9 cellular contexts compared by ENCODE assay signal in the genomic region with DNA sequence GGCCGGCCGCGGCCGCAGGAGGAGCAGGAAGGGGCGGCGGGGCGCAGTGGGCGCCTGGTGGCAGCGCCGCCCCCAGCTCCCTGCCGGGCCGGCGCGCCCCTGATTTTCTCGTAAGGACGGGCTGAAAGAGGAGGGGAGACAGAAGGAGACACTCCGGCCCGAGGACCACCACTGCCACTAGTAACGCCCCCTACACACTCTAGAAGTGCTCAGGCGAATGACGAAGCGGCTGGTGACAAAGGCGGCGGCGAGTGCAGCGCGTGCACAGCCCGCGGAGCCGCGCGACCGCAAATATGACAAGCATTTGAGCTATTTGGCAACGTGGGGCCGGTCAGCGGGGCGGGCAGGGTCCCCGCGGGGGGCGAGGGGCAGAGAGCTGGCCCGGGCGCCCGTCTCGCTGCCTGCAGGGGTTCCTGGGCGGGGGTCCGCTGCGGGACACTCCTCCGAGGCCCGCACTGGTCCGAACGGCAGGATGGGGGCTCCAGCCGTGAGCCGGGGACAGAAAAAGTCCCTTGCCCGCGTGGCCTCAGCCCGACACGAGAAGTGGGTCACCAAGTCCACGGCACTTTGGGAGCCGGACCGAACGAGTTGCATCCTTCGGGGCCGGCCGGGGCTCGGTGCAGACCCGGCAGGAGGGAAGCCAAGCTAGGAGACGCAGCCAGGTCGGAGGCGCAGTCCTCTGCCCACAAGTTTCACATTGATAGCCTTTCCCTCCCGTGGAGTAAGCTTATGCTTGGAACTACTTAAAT. TPM values are rescaled to one million over a fixed set of nuclear protein-coding genes. Genes with fewer than 3 reads are reported as not detected.
A peak's percentile ranks its signal among the peaks of the same experiment; 100 is the strongest.
DNase-seq lines count a peak whose midpoint lies in the region; ATAC-seq, FAIRE-seq and TF ChIP-seq lines count a peak whose summit lies in the region.
"Had no signal": no experiment of that assay in that cellular context is flagged by ENCODE, and none has a peak within 500 bp of the region (broad histone marks: within the 10 kb centered on the region; RNA-seq: fewer than 3 reads in every experiment).

No MANE protein-coding gene starts in this region.

- CTCF ChIA-PET in BJ (lab: Yijun Ruan, JAX): interaction anchor here (0.6 to 3.2 kb wide), 28 partner anchors 8 to 976 kb away, joined by 3 to 16 read pairs (median 4); no protein-coding TSS in a partner anchor
- CTCF ChIA-PET in H1 (lab: Charles Lee; ENCODE audit: partially characterized antibody): interaction anchor here (0.6 to 8.7 kb wide), 24 partner anchors 10 to 290 kb away, joined by 3 to 38 read pairs (median 3); no protein-coding TSS in a partner anchor

- DNase-seq in BJ (ENCODE audit: low read depth) (peak; percentile 26), NOMO-1 (lab: John Stamatoyannopoulos, UW; ENCODE audit: unreplicated experiment in 2 of 2) (peak; percentile 86 to 88), H1 (ENCODE audit: low read depth in 1 of 2, low spot score in 2 of 2) (peak; percentile 44 to 83), substantia nigra (lab: John Stamatoyannopoulos, UW) (peak in 36 of 49 donors; percentile 20 to 94 (median 63))
- DNase-seq in activated CD8-positive, alpha-beta memory T cell treated with anti-CD3 and anti-CD28 coated beads for 4 hours (ENCODE audit: low read depth in 2 of 2): peak; percentile 42 to 61

- peak overlapping the region; percentile 81 for H3K4me3 ChIP-seq in BJ (ENCODE audit: low read depth, low read length)
- peak overlapping the region; percentile 79 to 94 (median 85) for H3K4me3 ChIP-seq in H1 (ENCODE audit: extremely low read depth in 1 of 4, insufficient read depth in 2 of 4, low read depth in 3 of 4, low read length in 4 of 4)
- H3K4me3 ChIP-seq in mucosa of rectum (ENCODE audit: low read length in 2 of 2): peak overlapping the region; percentile 80 to 83

- peak overlapping the region; percentile 94; the same call in 1 of the 2 replicates for H4K8ac ChIP-seq in H1 (ENCODE audit: extremely low read depth, insufficient read depth, low read length)

- H2BK5ac ChIP-seq in H1 (ENCODE audit: low read depth, low read length): no peak overlapping the region; the same call in 1 of the 2 replicates

- peak overlapping the region; percentile 60 to 95 for H3K4me2 ChIP-seq in H1 (ENCODE audit: insufficient read depth in 1 of 2, low read depth in 2 of 2, low read length in 2 of 2)

- H3K27me3 ChIP-seq in BJ (ENCODE audit: control insufficient read depth, insufficient read depth, low read length) (no peaks in the 10 kb centered on the region), H1 (replicated peaks in 1 of 4; ENCODE audit: control insufficient read depth in 3 of 4, extremely low read depth in 1 of 4, insufficient read depth in 3 of 4, low read length in 3 of 4) (peaks cover 2 to 21% (median 12%) of the 10 kb centered on the region in 4 experiments; a peak in 6 of 7 replicates), mucosa of rectum (ENCODE audit: control insufficient read depth in 2 of 2, insufficient read depth in 2 of 2, low read length in 2 of 2) (no peaks in the 10 kb centered on the region)

- H3K79me2 ChIP-seq in H1 (ENCODE audit: control insufficient read depth in 1 of 2, insufficient read depth in 2 of 2, low read length in 2 of 2): peaks cover 0 to 21% of the 10 kb centered on the region in 2 experiments; a peak in 2 of 4 replicates

- ATAC-seq in GM19324 (IDR thresholded peaks at IDR 0.05; ENCODE audit: low FRiP score, unreplicated experiment): peak; percentile 45
- ATAC-seq in HG03439 (IDR thresholded peaks at IDR 0.05; ENCODE audit: unreplicated experiment): peak; percentile 39

- H2BK120ac ChIP-seq in H1 (replicated peaks; ENCODE audit: low read depth, low read length): no peak overlapping the region

- H3K4ac ChIP-seq in H1 (replicated peaks; ENCODE audit: insufficient read length, low read depth, low read length): no peak overlapping the region

- FAIRE-seq in H1 (lab: Jason Lieb, UNC): no peak
- FAIRE-seq: colon had no signal

- peaks cover 3 to 14% (median 10%) of the 10 kb centered on the region in 4 experiments for H3K4me1 ChIP-seq in H1 (replicated peaks in 1 of 4; ENCODE audit: control insufficient read depth in 3 of 4, insufficient read depth in 4 of 4, low read length in 3 of 4)
- H3K4me1 ChIP-seq in mucosa of rectum (ENCODE audit: control insufficient read depth in 2 of 2, insufficient read depth in 2 of 2, low read length in 2 of 2): peaks cover 25 to 38% of the 10 kb centered on the region in 2 donors

- no peak for TF ChIP-seq EP300 in H1 (IDR thresholded peaks at IDR 0.05; ENCODE audit: borderline replicate concordance in 1 of 2, low read depth in 2 of 2, low read length in 2 of 2)

- H3K9me3 ChIP-seq in H1 (ENCODE audit: insufficient read depth in 2 of 2, low read depth in 1 of 2, low read length in 1 of 2) (no peaks in the 10 kb centered on the region), mucosa of rectum (ENCODE audit: control insufficient read depth in 2 of 2, low read length in 2 of 2) (no peaks in the 10 kb centered on the region)

- H4K20me1 ChIP-seq in H1 (replicated peaks in 1 of 2; ENCODE audit: control insufficient read depth in 1 of 2, insufficient read depth in 2 of 2, low read length in 2 of 2): peaks cover 11% of the 10 kb centered on the region in 2 experiments

- no peak overlapping the region for H3K14ac ChIP-seq in H1 (ENCODE audit: insufficient read length)

- WGBS in H1 (ENCODE audit: extremely low coverage in 1 of 2, insufficient coverage in 1 of 2, insufficient read length in 1 of 2, insufficient replicate concordance in 2 of 2, low coverage in 1 of 2, low lambda C conversion rate in 2 of 2, missing lambda C conversion rate in 1 of 2), 2 experiments: 1% methylated on average over 48 of the region's 70 CpGs; no CpG with 5 or more reads in 1 of the 2 experiments

- H2AK5ac ChIP-seq in H1 (ENCODE audit: low read depth, low read length): no peak overlapping the region

- no peak overlapping the region for H2BK12ac ChIP-seq in H1 (ENCODE audit: low read depth, low read length)

- no peak overlapping the region for H2BK15ac ChIP-seq in H1 (ENCODE audit: low read length)

- peak; percentile 62 to 66; a peak in 2 of 3 replicates for TF ChIP-seq POLR2A in H1 (IDR thresholded peaks at IDR 0.05; ENCODE audit: control extremely low read depth in 1 of 2, low read depth in 2 of 2, low read length in 2 of 2)

- peaks cover 11% of the 10 kb centered on the region for H3K23me2 ChIP-seq in H1 (ENCODE audit: low read depth, low read length)

- H3K36me3 ChIP-seq in BJ (ENCODE audit: control insufficient read depth, insufficient read depth, low read length) (no peaks in the 10 kb centered on the region), H1 (ENCODE audit: control insufficient read depth in 2 of 4, insufficient read depth in 4 of 4, low read length in 3 of 4) (no peaks in the 10 kb centered on the region), mucosa of rectum (ENCODE audit: control insufficient read depth in 2 of 2, insufficient read depth in 2 of 2, low read length in 2 of 2) (no peaks in the 10 kb centered on the region)

- no peak overlapping the region for H3K23ac ChIP-seq in H1 (ENCODE audit: insufficient read length)

- H2AFZ ChIP-seq in H1 (ENCODE audit: low read length): no peak overlapping the region

- H3K79me1 ChIP-seq in H1 (ENCODE audit: low read depth, low read length): no peaks in the 10 kb centered on the region; the same call in 1 of the 2 replicates

- peak overlapping the region; percentile 77 for H3K56ac ChIP-seq in H1 (replicated peaks; ENCODE audit: insufficient read length, low read depth, low read length)

- H3K9ac ChIP-seq in H1 (replicated peaks in 1 of 4; ENCODE audit: extremely low read depth in 1 of 4, low read depth in 3 of 4, low read length in 3 of 4) (peak overlapping the region; percentile 80 to 85 (median 83)), mucosa of rectum (ENCODE audit: low read depth in 1 of 2, low read length in 2 of 2) (peak overlapping the region; percentile 86 to 98)

- H3K27ac ChIP-seq in H1 (ENCODE audit: low read depth, low read length): peak overlapping the region; percentile 59; the same call in 1 of the 2 replicates
- peak overlapping the region; percentile 98 to 99 for H3K27ac ChIP-seq in mucosa of rectum (ENCODE audit: low read depth in 2 of 2, low read length in 2 of 2)
- peak overlapping the region; percentile 91 for H3K27ac ChIP-seq in substantia nigra (ENCODE audit: low read depth, low read length, poor library complexity, severe bottlenecking)

- peak overlapping the region; percentile 82 for H4K5ac ChIP-seq in H1 (ENCODE audit: insufficient read length, low read depth, low read length)

- no peak for TF ChIP-seq RAD21 in H1 (IDR thresholded peaks at IDR 0.05 in 1 of 2, conservative IDR thresholded peaks at IDR 0.05 in 1 of 2; ENCODE audit: low read depth in 2 of 2, low read length in 2 of 2)

- POLR2A ChIA-PET in BJ (lab: Charles Lee): interaction anchor here (0.6 to 2.8 kb wide), 8 partner anchors 10 to 324 kb away, joined by 3 to 14 read pairs (median 3); no protein-coding TSS in a partner anchor
- POLR2A ChIA-PET in H1 (lab: Charles Lee; ENCODE audit: partially characterized antibody): interaction anchor here (0.6 to 4.3 kb wide), 23 partner anchors 10 to 605 kb away, joined by 3 to 36 read pairs (median 4); no protein-coding TSS in a partner anchor

- no peak overlapping the region for H4K91ac ChIP-seq in H1 (replicated peaks; ENCODE audit: insufficient read length, low read length)

- H3K18ac ChIP-seq in H1 (ENCODE audit: extremely low read depth, low read length): peak overlapping the region; percentile 62; the same call in 1 of the 2 replicates

- no peak overlapping the region for H2BK20ac ChIP-seq in H1 (ENCODE audit: low read length)

- TF ChIP-seq CTCF in BJ (IDR thresholded peaks at IDR 0.05; ENCODE audit: insufficient read depth, low read depth, low read length): no peak
- TF ChIP-seq CTCF in H1 (IDR thresholded peaks at IDR 0.05; ENCODE audit: control extremely low read depth in 1 of 3, insufficient read depth in 1 of 3, low read depth in 1 of 3, low read length in 3 of 3): no peak

TF ChIP-seq in H1, 55 proteins besides CTCF, POLR2A, EP300 and RAD21 (continues in another document):
- no peak for TF ChIP-seq CBX5 (IDR thresholded peaks at IDR 0.05; ENCODE audit: low read depth, low read length)

RNA-seq across cellular contexts. Expression of a gene that starts 0.5 kb away (rescaled TPM):
- 6.2 and 8.7 TPM in 2 replicates for polyA plus RNA-seq in BJ (2011; rRNA removed)
- polyA minus RNA-seq in BJ (2011; rRNA and poly(A)+ RNA removed): 7.6 and 11.3 TPM in 2 replicates
- 4.5 and 5.7 TPM in 2 replicates for total RNA-seq in H1 (2021; fragmentation: NEBNext Ultra II Directional; extraction: Animal tissue kit (Norgen Biotek cat#: 25700))
- 2.9 and 3.5 TPM in 2 replicates for polyA plus RNA-seq in H1 (2011; rRNA removed)
- 2.8 TPM for polyA plus RNA-seq in H1 (2011; cell fraction: cytosol; rRNA removed)
- polyA plus RNA-seq in H1 (2011; cell fraction: nucleus; rRNA removed): 4.9 TPM
- 3.8 to 5.6 TPM (median 4.6 TPM) in 4 replicates for polyA plus RNA-seq in H1 (2012, experiment 1 of 2)
- 0.83 TPM for polyA plus RNA-seq in H1 (2012, experiment 2 of 2)
- polyA plus RNA-seq in H1 (2013, experiment 1 of 2): 4.6 TPM
- polyA plus RNA-seq in H1 (2013, experiment 2 of 2): 4.4 TPM
- 3.9 and 5.4 TPM in 2 replicates for polyA minus RNA-seq in H1 (2011; rRNA and poly(A)+ RNA removed)
- polyA minus RNA-seq in H1 (2011; cell fraction: cytosol; rRNA and poly(A)+ RNA removed): 4.2 TPM
- 13.4 TPM for polyA minus RNA-seq in H1 (2011; cell fraction: nucleus; rRNA and poly(A)+ RNA removed)

Comparison
In these comparisons a context has a peak if more than half of its experiments do, and no peak if none do; other contexts are left out.
1. Peak in every context shown above with its lines: DNase-seq, ATAC-seq, H3K4me3 ChIP-seq and H3K27ac ChIP-seq.
2. DNase-seq: peak in every context shown above with its lines; median percentile 87 in NOMO-1; 64 in H1; 63 in substantia nigra; 52 in activated CD8-positive, alpha-beta memory T cell treated with anti-CD3 and anti-CD28 coated beads for 4 hours; 26 in BJ.